Comparison of ENCODE assay signal across 12 cellular contexts in genomic region chr1:2278591-2279209, GRCh38. TPM values are rescaled to one million over a fixed set of nuclear protein-coding genes. Genes with fewer than 3 reads are reported as not detected.
A peak's percentile ranks its signal among the peaks of the same experiment; 100 is the strongest.
DNase-seq lines count a peak whose midpoint lies in the region; ATAC-seq, FAIRE-seq and TF ChIP-seq lines count a peak whose summit lies in the region.
"Had no signal": no experiment of that assay in that cellular context is flagged by ENCODE, and none has a peak within 500 bp of the region (broad histone marks: within the 10 kb centered on the region; RNA-seq: fewer than 3 reads in every experiment).

No MANE protein-coding gene starts in this region.

- peaks cover 5% of the 10 kb centered on the region; the same call in 1 of the 2 replicates for H4K20me1 ChIP-seq in GM23248 (ENCODE audit: insufficient read depth)
- H4K20me1 ChIP-seq in astrocyte (ENCODE audit: insufficient read depth, low read length), result peaks cover 61% of the 10 kb centered on the region

- BruUV-seq in Calu3 (replicated peaks; lab: Mats Ljungman, UMichigan), result no TSS peak

- H3K27me3 Mint-ChIP-seq in astrocyte (ENCODE audit: low read depth, unreplicated experiment) (no peaks in the 10 kb centered on the region), Calu3 (ENCODE audit: unreplicated experiment) (no peaks in the 10 kb centered on the region)

- peaks cover 5% of the 10 kb centered on the region; the same call in 1 of the 2 replicates for H3F3A ChIP-seq in GM23248 (ENCODE audit: insufficient read depth)

- H3K79me2 ChIP-seq in GM23248 (ENCODE audit: insufficient read depth) (peaks cover 82% of the 10 kb centered on the region), astrocyte (ENCODE audit: insufficient read depth, low read length) (peaks cover 82% of the 10 kb centered on the region)

- TF ChIP-seq POLR2A in right lobe of liver (IDR thresholded peaks at IDR 0.05), result no peak

- intact Hi-C loops in right lobe of liver (cut with DNase I), result no loop called here
- intact Hi-C loops in Calu3 (cut with micrococcal nuclease; ENCODE audit: unreplicated experiment), result no loop called here

- H2AFZ ChIP-seq in GM23248, result no peak overlapping the region
- no peak overlapping the region for H2AFZ ChIP-seq in astrocyte (ENCODE audit: low read depth, low read length)

- H3K4me2 ChIP-seq in GM23248 (ENCODE audit: unreplicated experiment) (peak overlapping the region; percentile 66), astrocyte (ENCODE audit: low read length) (peak overlapping the region; percentile 68)

- DNase-seq in GM23248 (no peak), astrocyte (ENCODE audit: low read depth) (no peak), right lobe of liver (no peak), small intestine (no peak), Calu3 (no peak), AG08395 (ENCODE audit: low spot score) (no peak)
- DNase-seq in stimulated activated CD4-positive, alpha-beta T cell treated with anti-CD3 and anti-CD28 coated beads, Interleukin-15, amount 100 ng/mL, for 24 hours, result no peak
- DNase-seq: Caco-2, NCI-H146, T-helper 2 cell had no signal

- H3K4me1 ChIP-seq in GM23248 (ENCODE audit: insufficient read depth) (peaks cover 45% of the 10 kb centered on the region), astrocyte (ENCODE audit: insufficient read depth, low read length) (peaks cover 42% of the 10 kb centered on the region), right lobe of liver (peaks cover 0 to 47% (median 18%) of the 10 kb centered on the region in 4 donors), small intestine (ENCODE audit: control insufficient read depth in 2 of 2, insufficient read depth in 1 of 2, low read depth in 1 of 2, low read length in 1 of 2) (peaks cover 2 to 26% of the 10 kb centered on the region in 2 donors)

- no peaks in the 10 kb centered on the region for H3K9me2 ChIP-seq in GM23248 (ENCODE audit: insufficient read depth)

- CTCF ChIA-PET in Calu3 (lab: Charles Lee), result no interaction called here

- no peak overlapping the region for H3K4me3 Mint-ChIP-seq in astrocyte (ENCODE audit: unreplicated experiment)
- no peak overlapping the region for H3K4me3 Mint-ChIP-seq in Calu3 (ENCODE audit: low read depth, unreplicated experiment)

- H3K27ac Mint-ChIP-seq in astrocyte (ENCODE audit: unreplicated experiment) (peak overlapping the region; percentile 86), Calu3 (ENCODE audit: unreplicated experiment) (no peak overlapping the region)

- ATAC-seq in right lobe of liver (peak in 1 of 4 donors; percentile 2), GM18520 (IDR thresholded peaks at IDR 0.05; ENCODE audit: unreplicated experiment) (no peak)

- no peaks in the 10 kb centered on the region for H3K27me3 ChIP-seq in GM23248 (replicated peaks; ENCODE audit: insufficient read depth)
- H3K27me3 ChIP-seq in astrocyte (ENCODE audit: insufficient read depth, low read length), result no peaks in the 10 kb centered on the region
- H3K27me3 ChIP-seq in right lobe of liver, result no peaks in the 10 kb centered on the region
- H3K27me3 ChIP-seq in small intestine (ENCODE audit: control insufficient read depth in 2 of 2, insufficient read depth in 2 of 2, low read length in 2 of 2), result no peaks in the 10 kb centered on the region

- H3K27ac ChIP-seq in GM23248, result peak overlapping the region; percentile 55
- H3K27ac ChIP-seq in astrocyte (ENCODE audit: low read depth, low read length), result peak overlapping the region; percentile 45
- peak overlapping the region; percentile 13 to 57 (median 47) for H3K27ac ChIP-seq in right lobe of liver
- peak overlapping the region; percentile 8 to 74 for H3K27ac ChIP-seq in small intestine (ENCODE audit: low read depth in 1 of 2, low read length in 1 of 2)

- in situ Hi-C loops in GM23248 (cut with MboI), result no loop called here

- H3K9me3 Mint-ChIP-seq in astrocyte (ENCODE audit: unreplicated experiment), result no peaks in the 10 kb centered on the region
- no peaks in the 10 kb centered on the region for H3K9me3 Mint-ChIP-seq in Calu3 (ENCODE audit: low read depth, unreplicated experiment)

- H3K9me3 ChIP-seq in GM23248 (ENCODE audit: low read depth) (no peaks in the 10 kb centered on the region), astrocyte (ENCODE audit: insufficient read depth, low read depth, low read length) (no peaks in the 10 kb centered on the region), right lobe of liver (no peaks in the 10 kb centered on the region), small intestine (ENCODE audit: control insufficient read depth, low read depth) (no peaks in the 10 kb centered on the region)
- H3K9me3 ChIP-seq: Caco-2 had no signal

- H3K36me3 Mint-ChIP-seq in astrocyte (ENCODE audit: low read depth, unreplicated experiment), result peaks cover 4% of the 10 kb centered on the region
- H3K36me3 Mint-ChIP-seq in Calu3 (ENCODE audit: insufficient read depth, unreplicated experiment), result no peaks in the 10 kb centered on the region

- no peak overlapping the region; the same call in 1 of the 2 replicates for H3K4me3 ChIP-seq in GM23248
- no peak overlapping the region for H3K4me3 ChIP-seq in astrocyte (ENCODE audit: insufficient read depth, low read depth, low read length)
- H3K4me3 ChIP-seq in right lobe of liver, result no peak overlapping the region
- no peak overlapping the region for H3K4me3 ChIP-seq in small intestine (ENCODE audit: low read depth in 1 of 2, low read length in 2 of 2)

- 31 to 35% methylated on average over 16 of the region's 16 CpGs for WGBS in GM23248 (ENCODE audit: low coverage in 1 of 2, low lambda C conversion rate in 2 of 2, missing lambda C conversion rate in 2 of 2), 2 experiments
- no CpG with 5 or more reads among the region's 16 CpGs for WGBS in right lobe of liver (ENCODE audit: insufficient coverage, low coverage, low lambda C conversion rate, missing lambda C conversion rate)
- 62 to 86% (median 74%) methylated on average over 16 of the region's 16 CpGs for WGBS in small intestine, 3 donors

- H3K4me1 Mint-ChIP-seq in astrocyte (ENCODE audit: low read depth, unreplicated experiment) (peaks cover 41% of the 10 kb centered on the region), Calu3 (ENCODE audit: low read depth, unreplicated experiment) (no peaks in the 10 kb centered on the region)

- H3K36me3 ChIP-seq in GM23248 (ENCODE audit: low read depth) (no peaks in the 10 kb centered on the region), astrocyte (ENCODE audit: insufficient read depth, low read length) (no peaks in the 10 kb centered on the region), right lobe of liver (no peaks in the 10 kb centered on the region), small intestine (ENCODE audit: control insufficient read depth in 2 of 2, insufficient read depth in 2 of 2, low read length in 2 of 2) (no peaks in the 10 kb centered on the region)

- FAIRE-seq in astrocyte (lab: Jason Lieb, UNC), result no peak
- FAIRE-seq in small intestine (lab: Jason Lieb, UNC), result no peak
- FAIRE-seq: HTR-8/SVneo had no signal

- H3K9ac ChIP-seq in GM23248, result peak overlapping the region; percentile 54
- H3K9ac ChIP-seq in astrocyte (ENCODE audit: low read length), result peak overlapping the region; percentile 44

- no peak for TF ChIP-seq CTCF in astrocyte (IDR thresholded peaks at IDR 0.05; ENCODE audit: insufficient read depth, low read depth, low read length)
- TF ChIP-seq CTCF in right lobe of liver (IDR thresholded peaks at IDR 0.05), result no peak
- no peak for TF ChIP-seq CTCF in Calu3 (IDR thresholded peaks at IDR 0.05; ENCODE audit: unreplicated experiment)

RNA-seq across cellular contexts. Expression of gene SKI, which starts 50.6 kb away (rescaled TPM):
- 23.1 and 26.8 TPM in 2 replicates for total RNA-seq in GM23248 (2014; rRNA removed; shearing (Covaris generic))
- polyA plus RNA-seq in GM23248 (2016; fragmentation: Nextera tagmentation; extraction: Ambion mirVana) (3.8 and 4.0 TPM in 2 replicates), small intestine (10 to 100 TPM in 1 of 3 donors, 1 to 10 TPM in 2; 4.2 to 17.8 (median 5.4) TPM)
- total RNA-seq in astrocyte (63.4 and 66.2 TPM in 2 replicates), right lobe of liver (10 to 100 TPM; 23.7 to 84.8 (median 31.4) TPM), Calu3 (2022) (32.8 and 33.8 TPM in 2 replicates)
